Comparison of ENCODE assay signal across 7 cellular contexts in the genomic region with DNA sequence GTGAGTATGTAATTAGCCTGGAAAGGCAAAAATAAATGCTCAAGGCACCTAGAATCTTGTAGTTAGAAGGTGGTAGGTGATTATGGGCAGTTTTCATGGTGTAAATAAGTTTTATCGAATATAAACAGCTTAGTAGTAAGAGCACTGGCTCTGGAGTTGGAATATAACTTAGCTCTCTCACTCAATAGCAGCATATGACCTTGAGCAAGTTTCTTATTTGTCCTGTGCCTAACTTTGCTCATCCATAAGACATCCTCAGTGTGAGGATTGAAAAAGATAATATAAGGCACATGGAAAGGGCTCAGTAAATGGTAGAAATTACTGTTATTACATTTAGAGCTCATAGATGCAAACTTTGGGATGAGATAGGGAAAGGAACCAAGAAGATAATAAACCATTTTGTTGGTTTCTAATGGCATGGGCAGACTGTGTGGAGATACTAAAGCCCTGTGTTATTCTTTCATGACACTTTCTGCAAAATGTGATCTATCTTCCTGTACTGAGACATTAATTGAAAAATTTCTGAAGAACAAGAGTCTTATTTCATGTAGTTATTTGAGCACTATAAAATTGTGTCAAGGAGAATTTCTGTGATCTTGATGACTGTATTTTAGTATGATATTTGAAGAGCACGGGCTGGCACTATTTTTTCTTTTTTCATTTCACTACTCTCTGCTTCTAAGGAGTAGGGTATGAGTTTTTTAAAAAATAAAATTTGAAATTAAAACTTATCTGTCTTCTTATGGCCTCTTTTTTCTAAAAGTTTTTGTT. TPM values are rescaled to one million over a fixed set of nuclear protein-coding genes. Genes with fewer than 3 reads are reported as not detected.
DNase-seq lines count a peak whose midpoint lies in the region; ATAC-seq and TF ChIP-seq lines count a peak whose summit lies in the region.

No MANE protein-coding gene starts in this region.

- no peaks in the 10 kb centered on the region for H3K36me3 ChIP-seq in HUES48 (ENCODE audit: control insufficient read depth, insufficient read depth, low read length)
- no peaks in the 10 kb centered on the region for H3K36me3 ChIP-seq in hepatocyte (replicated peaks; ENCODE audit: insufficient read depth, low read depth)
- H3K36me3 ChIP-seq in stomach smooth muscle (ENCODE audit: control insufficient read depth in 2 of 2, insufficient read depth in 2 of 2, low read length in 2 of 2) = no peaks in the 10 kb centered on the region

- peak overlapping the region; percentile 94 for H3K4me3 Mint-ChIP-seq in activated CD4-positive, alpha-beta memory T cell treated with anti-CD3 and anti-CD28 coated beads for 36 hours

- TF ChIP-seq CTCF in hepatocyte (IDR thresholded peaks at IDR 0.05; ENCODE audit: poor library complexity) = no peak

- WGBS in hepatocyte (ENCODE audit: low lambda C conversion rate, missing lambda C conversion rate) = 86% methylated on average over 2 of the region's 2 CpGs

- H3K27ac ChIP-seq in HUES48 (ENCODE audit: low read depth, low read length) (no peak overlapping the region), hepatocyte (no peak overlapping the region), stomach smooth muscle (ENCODE audit: low read length) (no peak overlapping the region)

- H3K79me2 ChIP-seq in hepatocyte = peaks cover 70% of the 10 kb centered on the region

- peaks cover 3% of the 10 kb centered on the region for H3K9me3 Mint-ChIP-seq in activated CD4-positive, alpha-beta memory T cell treated with anti-CD3 and anti-CD28 coated beads for 36 hours

- H3K27me3 ChIP-seq in HUES48 (ENCODE audit: control insufficient read depth, insufficient read depth, low read length) (peaks cover 3% of the 10 kb centered on the region; the same call in 1 of the 2 replicates), hepatocyte (no peaks in the 10 kb centered on the region), stomach smooth muscle (ENCODE audit: control insufficient read depth in 1 of 2, insufficient read depth in 2 of 2, low read length in 2 of 2) (no peaks in the 10 kb centered on the region)

- no peak overlapping the region for H2AFZ ChIP-seq in hepatocyte

- peaks cover 55% of the 10 kb centered on the region for H3K4me1 Mint-ChIP-seq in activated CD4-positive, alpha-beta memory T cell treated with anti-CD3 and anti-CD28 coated beads for 36 hours (ENCODE audit: low read depth)

- H3K27ac Mint-ChIP-seq in activated CD4-positive, alpha-beta memory T cell treated with anti-CD3 and anti-CD28 coated beads for 36 hours = no peak overlapping the region

- intact Hi-C loops in activated CD4-positive, alpha-beta memory T cell treated with anti-CD3 and anti-CD28 coated beads for 36 hours (cut with micrococcal nuclease) = loop anchor here (1.0 kb wide), 1 partner anchor 9 kb away; no protein-coding TSS in a partner anchor

- peak overlapping the region; percentile 92 for H3K4me2 ChIP-seq in hepatocyte

- H3K4me1 ChIP-seq in HUES48 (ENCODE audit: control insufficient read depth, insufficient read depth, low read length) (peaks cover 19% of the 10 kb centered on the region), hepatocyte (ENCODE audit: insufficient read depth) (peaks cover 14% of the 10 kb centered on the region), stomach smooth muscle (ENCODE audit: control insufficient read depth, insufficient read depth, low read length) (peaks cover 3% of the 10 kb centered on the region)

- H3K36me3 Mint-ChIP-seq in activated CD4-positive, alpha-beta memory T cell treated with anti-CD3 and anti-CD28 coated beads for 36 hours = peaks cover 10% of the 10 kb centered on the region

- ATAC-seq in GM21447 (IDR thresholded peaks at IDR 0.05; ENCODE audit: unreplicated experiment) = no peak

- POLR2A ChIA-PET in activated CD4-positive, alpha-beta memory T cell treated with anti-CD3 and anti-CD28 coated beads for 36 hours (lab: Charles Lee) = interaction anchor here (1.2 kb wide), 2 partner anchors 14 to 153 kb away, joined by 3 to 5 read pairs; no protein-coding TSS in a partner anchor

- no peaks in the 10 kb centered on the region for H3K9me2 ChIP-seq in hepatocyte (replicated peaks; ENCODE audit: insufficient read depth)

- H3K4me3 ChIP-seq in HUES48 (ENCODE audit: low read depth, low read length) (peak overlapping the region; percentile 31; the same call in 1 of the 2 replicates), hepatocyte (peak overlapping the region; percentile 82), stomach smooth muscle (ENCODE audit: low read length in 2 of 2) (peak overlapping the region; percentile 95 to 97)

- H3K27me3 Mint-ChIP-seq in activated CD4-positive, alpha-beta memory T cell treated with anti-CD3 and anti-CD28 coated beads for 36 hours = no peaks in the 10 kb centered on the region

- no peaks in the 10 kb centered on the region for H3K9me3 ChIP-seq in HUES48 (ENCODE audit: control insufficient read depth, insufficient read depth, low read length)
- H3K9me3 ChIP-seq in hepatocyte (ENCODE audit: low read depth) = no peaks in the 10 kb centered on the region
- H3K9me3 ChIP-seq in stomach smooth muscle (ENCODE audit: control insufficient read depth in 2 of 2, low read length in 2 of 2) = no peaks in the 10 kb centered on the region

- H3K9ac ChIP-seq in HUES48 (ENCODE audit: low read depth, low read length) = no peak overlapping the region
- peak overlapping the region in 1 of 2 donors; percentile 87 for H3K9ac ChIP-seq in stomach smooth muscle (ENCODE audit: low read length in 2 of 2)

- CTCF ChIA-PET in activated CD4-positive, alpha-beta memory T cell treated with anti-CD3 and anti-CD28 coated beads for 36 hours (lab: Charles Lee) = interaction anchor here (0.8 to 1.6 kb wide), 6 partner anchors 24 to 111 kb away, joined by 3 to 6 read pairs (median 4); no protein-coding TSS in a partner anchor

- H4K20me1 ChIP-seq in hepatocyte (ENCODE audit: insufficient read depth, poor library complexity, severe bottlenecking) = peaks cover 48% of the 10 kb centered on the region

- no peak for DNase-seq in activated CD4-positive, alpha-beta memory T cell treated with anti-CD3 and anti-CD28 coated beads for 36 hours
- DNase-seq in hepatocyte (ENCODE audit: low spot score) = no peak
- no peak for DNase-seq in 8988T
- DNase-seq in occipital lobe (lab: John Stamatoyannopoulos, UW) = no peak

RNA-seq across cellular contexts. Expression of a gene that starts 3.1 kb away (rescaled TPM):
- 10 to 100 TPM; 26.1 to 27.7 TPM for total RNA-seq in activated CD4-positive, alpha-beta memory T cell treated with anti-CD3 and anti-CD28 coated beads for 36 hours
- 35.6 and 43.6 TPM in 2 replicates for total RNA-seq in hepatocyte
- 13.8 and 15.5 TPM in 2 replicates for polyA plus RNA-seq in hepatocyte
- total RNA-seq in occipital lobe = 76.7 TPM

RNA-seq across cellular contexts. Expression of a gene that starts 52.1 kb away (rescaled TPM):
- 10 to 100 TPM; 56.1 to 57.0 TPM for total RNA-seq in activated CD4-positive, alpha-beta memory T cell treated with anti-CD3 and anti-CD28 coated beads for 36 hours
- total RNA-seq in hepatocyte (20.2 and 26.8 TPM in 2 replicates), occipital lobe (3.1 TPM)
- 20.1 and 29.0 TPM in 2 replicates for polyA plus RNA-seq in hepatocyte

Comparison
In these comparisons a context has a peak if more than half of its experiments do, and no peak if none do; other contexts are left out.
1. H3K4me3 ChIP-seq: peak in every context shown above with its lines; median percentile 96 in stomach smooth muscle; 82 in hepatocyte; 31 in HUES48.